Comparison of ENCODE assay signal across 1 cellular context in the genomic region with DNA sequence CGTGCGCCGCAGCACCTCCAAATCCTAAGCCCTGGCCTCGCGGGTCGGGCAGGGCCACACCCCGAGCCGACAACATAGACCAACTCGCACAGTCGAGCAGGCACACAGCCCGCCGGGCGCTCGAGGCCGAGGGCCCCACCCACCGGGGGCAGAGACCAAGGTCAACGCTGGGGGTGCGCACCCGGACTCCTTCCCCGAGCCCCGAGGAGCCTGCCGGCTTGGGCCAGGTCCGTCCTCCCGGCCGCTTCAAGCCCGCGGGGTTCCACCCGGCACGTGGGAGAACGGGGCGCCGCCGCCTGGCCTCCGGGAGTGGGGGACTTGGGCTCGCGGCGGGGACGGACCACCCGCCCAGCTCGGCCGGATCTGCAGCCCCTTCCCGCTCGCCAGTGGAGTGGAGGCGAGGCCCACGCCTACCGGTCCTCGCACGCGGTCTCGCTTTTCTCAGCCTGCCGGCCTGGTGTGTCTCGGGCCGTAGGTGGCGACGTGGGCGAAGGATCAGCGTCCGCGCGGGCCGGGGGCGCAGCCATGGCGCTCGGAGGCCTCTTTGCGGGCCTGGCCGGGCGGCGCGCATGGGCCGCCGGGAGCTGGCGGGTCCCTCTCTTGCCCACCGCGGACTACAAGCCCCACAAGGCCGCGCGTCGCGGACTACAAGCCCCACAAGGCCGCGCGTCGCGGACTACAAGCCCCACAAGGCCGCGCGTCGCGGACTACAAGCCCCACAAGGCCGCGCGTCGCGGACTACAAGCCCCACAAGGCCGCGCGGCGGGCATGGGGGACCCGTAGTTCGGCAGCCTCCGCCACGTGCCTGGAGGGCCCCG.
TF ChIP-seq lines count a peak whose summit lies in the region.

A gene (minus strand): TSS at position 571 of the 818 bp plus-strand sequence. CDS start 44 bp downstream, at position 527.

TF ChIP-seq in HepG2, 621 proteins besides CTCF, POLR2A, EP300 and RAD21 (continued from another document and continues in another):
- TF ChIP-seq ZNF781 (CRISPR knock-in tag; IDR thresholded peaks at IDR 0.05; ENCODE audit: borderline replicate concordance, not compliant biosample characterization) (peak; percentile 88), ZNF274 (CRISPR knock-in tag; IDR thresholded peaks at IDR 0.05) (peak; percentile 87), BCL6 (CRISPR knock-in tag; IDR thresholded peaks at IDR 0.05) (peak; percentile 77), FOSL2 (CRISPR knock-in tag; IDR thresholded peaks at IDR 0.05) (peak; percentile 56), NCOR1 (IDR thresholded peaks at IDR 0.05; ENCODE audit: borderline replicate concordance, low read length) (peak; percentile 92), SOX5 (CRISPR knock-in tag; IDR thresholded peaks at IDR 0.05; ENCODE audit: borderline replicate concordance) (peak; percentile 62), CREM (IDR thresholded peaks at IDR 0.05) (peak; percentile 98), CREM (CRISPR knock-in tag; IDR thresholded peaks at IDR 0.05) (no peak), NFE2 (CRISPR knock-in tag; IDR thresholded peaks at IDR 0.05) (no peak), FOXA3 (CRISPR knock-in tag; IDR thresholded peaks at IDR 0.05) (peak; percentile 65), ZNF431 (CRISPR knock-in tag; IDR thresholded peaks at IDR 0.05; ENCODE audit: borderline replicate concordance, low read depth) (peak; percentile 96), ZNF326 (CRISPR knock-in tag; IDR thresholded peaks at IDR 0.05; ENCODE audit: borderline replicate concordance) (peak; percentile 77), ZNF143 (CRISPR knock-in tag; IDR thresholded peaks at IDR 0.05) (peak; percentile 98), MEF2D (CRISPR knock-in tag; IDR thresholded peaks at IDR 0.05) (peak; percentile 61; the same call in 1 of the 2 replicates), CHD4 (IDR thresholded peaks at IDR 0.05; ENCODE audit: borderline replicate concordance, low read length) (no peak), CAMTA2 (CRISPR knock-in tag; IDR thresholded peaks at IDR 0.05; ENCODE audit: borderline replicate concordance) (peak; percentile 99), TCF7L2 (IDR thresholded peaks at IDR 0.05; ENCODE audit: low read depth, low read length) (no peak), ZNF382 (CRISPR knock-in tag; IDR thresholded peaks at IDR 0.05; ENCODE audit: borderline replicate concordance) (no peak), ZNF672 (CRISPR knock-in tag; IDR thresholded peaks at IDR 0.05) (peak; percentile 44; the same call in 1 of the 2 replicates), MTA1 (CRISPR knock-in tag; IDR thresholded peaks at IDR 0.05; ENCODE audit: borderline replicate concordance) (peak; percentile 97), ZNF160 (CRISPR knock-in tag; IDR thresholded peaks at IDR 0.05) (peak; percentile 98), CC2D1A (CRISPR knock-in tag; IDR thresholded peaks at IDR 0.05) (peak; percentile 14; the same call in 1 of the 2 replicates), ZNF383 (CRISPR knock-in tag; IDR thresholded peaks at IDR 0.05; ENCODE audit: borderline replicate concordance) (peak; percentile 100), SUZ12 (IDR thresholded peaks at IDR 0.05; ENCODE audit: low read depth, low read length) (peak; percentile 98), CENPT (CRISPR knock-in tag; IDR thresholded peaks at IDR 0.05; ENCODE audit: low read depth) (peak; percentile 63; the same call in 1 of the 2 replicates), HCFC1 (IDR thresholded peaks at IDR 0.05; ENCODE audit: low read depth, low read length) (peak; percentile 98), ZNF343 (CRISPR knock-in tag; IDR thresholded peaks at IDR 0.05) (peak; percentile 99), HNRNPH1 (optimal IDR thresholded peaks at IDR 0.05; ENCODE audit: low read depth, low read length) (peak; percentile 66), SIX4 (CRISPR knock-in tag; IDR thresholded peaks at IDR 0.05) (peak; percentile 63), SPEN (CRISPR knock-in tag; IDR thresholded peaks at IDR 0.05; ENCODE audit: low read depth) (peak; percentile 99), ZNF747 (CRISPR knock-in tag; IDR thresholded peaks at IDR 0.05; ENCODE audit: borderline replicate concordance) (peak; percentile 99), RXRA (CRISPR knock-in tag; IDR thresholded peaks at IDR 0.05) (peak; percentile 96), FOSL1 (CRISPR knock-in tag; IDR thresholded peaks at IDR 0.05; ENCODE audit: borderline replicate concordance) (0 out of 2 replicates have a peak, but pooled peaks have one; percentile 61), ZFAT (CRISPR knock-in tag; conservative IDR thresholded peaks at IDR 0.05) (peak; percentile 95), KDM4B (CRISPR knock-in tag; IDR thresholded peaks at IDR 0.05) (peak; percentile 89), ZNF629 (CRISPR knock-in tag; conservative IDR thresholded peaks at IDR 0.05) (peak; percentile 60), SOX6 (IDR thresholded peaks at IDR 0.05) (no peak), SOX6 (CRISPR knock-in tag; IDR thresholded peaks at IDR 0.05) (peak; percentile 79), IRF2 (CRISPR knock-in tag; IDR thresholded peaks at IDR 0.05) (peak; percentile 98), HOXA3 (CRISPR knock-in tag; IDR thresholded peaks at IDR 0.05) (peak; percentile 94)
- TF ChIP-seq, protein P1, sequence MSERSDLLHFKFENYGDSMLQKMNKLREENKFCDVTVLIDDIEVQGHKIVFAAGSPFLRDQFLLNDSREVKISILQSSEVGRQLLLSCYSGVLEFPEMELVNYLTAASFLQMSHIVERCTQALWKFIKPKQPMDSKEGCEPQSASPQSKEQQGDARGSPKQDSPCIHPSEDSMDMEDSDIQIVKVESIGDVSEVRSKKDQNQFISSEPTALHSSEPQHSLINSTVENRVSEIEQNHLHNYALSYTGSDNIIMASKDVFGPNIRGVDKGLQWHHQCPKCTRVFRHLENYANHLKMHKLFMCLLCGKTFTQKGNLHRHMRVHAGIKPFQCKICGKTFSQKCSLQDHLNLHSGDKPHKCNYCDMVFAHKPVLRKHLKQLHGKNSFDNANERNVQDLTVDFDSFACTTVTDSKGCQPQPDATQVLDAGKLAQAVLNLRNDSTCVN (CRISPR knock-in tag; IDR thresholded peaks at IDR 0.05; ENCODE audit: borderline replicate concordance), result peak; percentile 92
- TF ChIP-seq, protein P2, sequence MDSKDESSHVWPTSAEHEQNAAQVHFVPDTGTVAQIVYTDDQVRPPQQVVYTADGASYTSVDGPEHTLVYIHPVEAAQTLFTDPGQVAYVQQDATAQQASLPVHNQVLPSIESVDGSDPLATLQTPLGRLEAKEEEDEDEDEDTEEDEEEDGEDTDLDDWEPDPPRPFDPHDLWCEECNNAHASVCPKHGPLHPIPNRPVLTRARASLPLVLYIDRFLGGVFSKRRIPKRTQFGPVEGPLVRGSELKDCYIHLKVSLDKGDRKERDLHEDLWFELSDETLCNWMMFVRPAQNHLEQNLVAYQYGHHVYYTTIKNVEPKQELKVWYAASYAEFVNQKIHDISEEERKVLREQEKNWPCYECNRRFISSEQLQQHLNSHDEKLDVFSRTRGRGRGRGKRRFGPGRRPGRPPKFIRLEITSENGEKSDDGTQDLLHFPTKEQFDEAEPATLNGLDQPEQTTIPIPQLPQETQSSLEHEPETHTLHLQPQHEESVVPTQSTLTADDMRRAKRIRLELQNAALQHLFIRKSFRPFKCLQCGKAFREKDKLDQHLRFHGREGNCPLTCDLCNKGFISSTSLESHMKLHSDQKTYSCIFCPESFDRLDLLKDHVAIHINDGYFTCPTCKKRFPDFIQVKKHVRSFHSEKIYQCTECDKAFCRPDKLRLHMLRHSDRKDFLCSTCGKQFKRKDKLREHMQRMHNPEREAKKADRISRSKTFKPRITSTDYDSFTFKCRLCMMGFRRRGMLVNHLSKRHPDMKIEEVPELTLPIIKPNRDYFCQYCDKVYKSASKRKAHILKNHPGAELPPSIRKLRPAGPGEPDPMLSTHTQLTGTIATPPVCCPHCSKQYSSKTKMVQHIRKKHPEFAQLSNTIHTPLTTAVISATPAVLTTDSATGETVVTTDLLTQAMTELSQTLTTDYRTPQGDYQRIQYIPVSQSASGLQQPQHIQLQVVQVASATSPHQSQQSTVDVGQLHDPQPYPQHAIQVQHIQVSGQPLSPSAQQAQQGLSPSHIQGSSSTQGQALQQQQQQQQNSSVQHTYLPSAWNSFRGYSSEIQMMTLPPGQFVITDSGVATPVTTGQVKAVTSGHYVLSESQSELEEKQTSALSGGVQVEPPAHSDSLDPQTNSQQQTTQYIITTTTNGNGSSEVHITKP (CRISPR knock-in tag; IDR thresholded peaks at IDR 0.05; ENCODE audit: low read depth), result peak; percentile 90
- TF ChIP-seq, protein P3, sequence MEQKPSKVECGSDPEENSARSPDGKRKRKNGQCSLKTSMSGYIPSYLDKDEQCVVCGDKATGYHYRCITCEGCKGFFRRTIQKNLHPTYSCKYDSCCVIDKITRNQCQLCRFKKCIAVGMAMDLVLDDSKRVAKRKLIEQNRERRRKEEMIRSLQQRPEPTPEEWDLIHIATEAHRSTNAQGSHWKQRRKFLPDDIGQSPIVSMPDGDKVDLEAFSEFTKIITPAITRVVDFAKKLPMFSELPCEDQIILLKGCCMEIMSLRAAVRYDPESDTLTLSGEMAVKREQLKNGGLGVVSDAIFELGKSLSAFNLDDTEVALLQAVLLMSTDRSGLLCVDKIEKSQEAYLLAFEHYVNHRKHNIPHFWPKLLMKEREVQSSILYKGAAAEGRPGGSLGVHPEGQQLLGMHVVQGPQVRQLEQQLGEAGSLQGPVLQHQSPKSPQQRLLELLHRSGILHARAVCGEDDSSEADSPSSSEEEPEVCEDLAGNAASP (CRISPR knock-in tag; IDR thresholded peaks at IDR 0.05; ENCODE audit: borderline replicate concordance), result peak; percentile 92
- TF ChIP-seq, protein P4, sequence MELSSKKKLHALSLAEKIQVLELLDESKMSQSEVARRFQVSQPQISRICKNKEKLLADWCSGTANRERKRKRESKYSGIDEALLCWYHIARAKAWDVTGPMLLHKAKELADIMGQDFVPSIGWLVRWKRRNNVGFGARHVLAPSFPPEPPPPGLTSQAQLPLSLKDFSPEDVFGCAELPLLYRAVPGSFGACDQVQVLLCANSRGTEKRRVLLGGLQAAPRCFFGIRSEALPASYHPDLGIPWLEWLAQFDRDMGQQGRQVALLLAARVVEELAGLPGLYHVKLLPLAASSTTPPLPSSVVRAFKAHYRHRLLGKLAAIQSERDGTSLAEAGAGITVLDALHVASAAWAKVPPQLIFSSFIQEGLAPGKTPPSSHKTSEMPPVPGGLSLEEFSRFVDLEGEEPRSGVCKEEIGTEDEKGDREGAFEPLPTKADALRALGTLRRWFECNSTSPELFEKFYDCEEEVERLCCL (CRISPR knock-in tag; IDR thresholded peaks at IDR 0.05; ENCODE audit: borderline replicate concordance), result peak; percentile 50; the same call in 1 of the 2 replicates
- TF ChIP-seq, protein P5, sequence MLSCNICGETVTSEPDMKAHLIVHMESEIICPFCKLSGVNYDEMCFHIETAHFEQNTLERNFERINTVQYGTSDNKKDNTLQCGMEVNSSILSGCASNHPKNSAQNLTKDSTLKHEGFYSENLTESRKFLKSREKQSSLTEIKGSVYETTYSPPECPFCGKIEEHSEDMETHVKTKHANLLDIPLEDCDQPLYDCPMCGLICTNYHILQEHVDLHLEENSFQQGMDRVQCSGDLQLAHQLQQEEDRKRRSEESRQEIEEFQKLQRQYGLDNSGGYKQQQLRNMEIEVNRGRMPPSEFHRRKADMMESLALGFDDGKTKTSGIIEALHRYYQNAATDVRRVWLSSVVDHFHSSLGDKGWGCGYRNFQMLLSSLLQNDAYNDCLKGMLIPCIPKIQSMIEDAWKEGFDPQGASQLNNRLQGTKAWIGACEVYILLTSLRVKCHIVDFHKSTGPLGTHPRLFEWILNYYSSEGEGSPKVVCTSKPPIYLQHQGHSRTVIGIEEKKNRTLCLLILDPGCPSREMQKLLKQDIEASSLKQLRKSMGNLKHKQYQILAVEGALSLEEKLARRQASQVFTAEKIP (CRISPR knock-in tag; IDR thresholded peaks at IDR 0.05; ENCODE audit: borderline replicate concordance), result no peak
- TF ChIP-seq, protein P6, sequence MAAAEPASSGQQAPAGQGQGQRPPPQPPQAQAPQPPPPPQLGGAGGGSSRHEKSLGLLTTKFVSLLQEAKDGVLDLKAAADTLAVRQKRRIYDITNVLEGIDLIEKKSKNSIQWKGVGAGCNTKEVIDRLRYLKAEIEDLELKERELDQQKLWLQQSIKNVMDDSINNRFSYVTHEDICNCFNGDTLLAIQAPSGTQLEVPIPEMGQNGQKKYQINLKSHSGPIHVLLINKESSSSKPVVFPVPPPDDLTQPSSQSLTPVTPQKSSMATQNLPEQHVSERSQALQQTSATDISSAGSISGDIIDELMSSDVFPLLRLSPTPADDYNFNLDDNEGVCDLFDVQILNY (CRISPR knock-in tag; conservative IDR thresholded peaks at IDR 0.05), result peak; percentile 87; the same call in 1 of the 2 replicates
- TF ChIP-seq, protein P7, sequence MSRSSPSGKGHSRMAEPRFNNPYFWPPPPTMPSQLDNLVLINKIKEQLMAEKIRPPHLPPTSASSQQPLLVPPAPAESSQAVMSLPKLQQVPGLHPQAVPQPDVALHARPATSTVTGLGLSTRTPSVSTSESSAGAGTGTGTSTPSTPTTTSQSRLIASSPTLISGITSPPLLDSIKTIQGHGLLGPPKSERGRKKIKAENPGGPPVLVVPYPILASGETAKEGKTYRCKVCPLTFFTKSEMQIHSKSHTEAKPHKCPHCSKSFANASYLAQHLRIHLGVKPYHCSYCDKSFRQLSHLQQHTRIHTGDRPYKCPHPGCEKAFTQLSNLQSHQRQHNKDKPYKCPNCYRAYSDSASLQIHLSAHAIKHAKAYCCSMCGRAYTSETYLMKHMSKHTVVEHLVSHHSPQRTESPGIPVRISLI (CRISPR knock-in tag; IDR thresholded peaks at IDR 0.05; ENCODE audit: borderline replicate concordance), result 0 out of 2 replicates have a peak, but pooled peaks have one; percentile 60
- TF ChIP-seq, protein P8, sequence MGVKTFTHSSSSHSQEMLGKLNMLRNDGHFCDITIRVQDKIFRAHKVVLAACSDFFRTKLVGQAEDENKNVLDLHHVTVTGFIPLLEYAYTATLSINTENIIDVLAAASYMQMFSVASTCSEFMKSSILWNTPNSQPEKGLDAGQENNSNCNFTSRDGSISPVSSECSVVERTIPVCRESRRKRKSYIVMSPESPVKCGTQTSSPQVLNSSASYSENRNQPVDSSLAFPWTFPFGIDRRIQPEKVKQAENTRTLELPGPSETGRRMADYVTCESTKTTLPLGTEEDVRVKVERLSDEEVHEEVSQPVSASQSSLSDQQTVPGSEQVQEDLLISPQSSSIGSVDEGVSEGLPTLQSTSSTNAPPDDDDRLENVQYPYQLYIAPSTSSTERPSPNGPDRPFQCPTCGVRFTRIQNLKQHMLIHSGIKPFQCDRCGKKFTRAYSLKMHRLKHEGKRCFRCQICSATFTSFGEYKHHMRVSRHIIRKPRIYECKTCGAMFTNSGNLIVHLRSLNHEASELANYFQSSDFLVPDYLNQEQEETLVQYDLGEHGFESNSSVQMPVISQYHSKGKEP (CRISPR knock-in tag; IDR thresholded peaks at IDR 0.05), result peak; percentile 51
- TF ChIP-seq, protein P9, sequence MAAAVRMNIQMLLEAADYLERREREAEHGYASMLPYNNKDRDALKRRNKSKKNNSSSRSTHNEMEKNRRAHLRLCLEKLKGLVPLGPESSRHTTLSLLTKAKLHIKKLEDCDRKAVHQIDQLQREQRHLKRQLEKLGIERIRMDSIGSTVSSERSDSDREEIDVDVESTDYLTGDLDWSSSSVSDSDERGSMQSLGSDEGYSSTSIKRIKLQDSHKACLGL (CRISPR knock-in tag; IDR thresholded peaks at IDR 0.05), result peak; percentile 97
- TF ChIP-seq, protein P10, sequence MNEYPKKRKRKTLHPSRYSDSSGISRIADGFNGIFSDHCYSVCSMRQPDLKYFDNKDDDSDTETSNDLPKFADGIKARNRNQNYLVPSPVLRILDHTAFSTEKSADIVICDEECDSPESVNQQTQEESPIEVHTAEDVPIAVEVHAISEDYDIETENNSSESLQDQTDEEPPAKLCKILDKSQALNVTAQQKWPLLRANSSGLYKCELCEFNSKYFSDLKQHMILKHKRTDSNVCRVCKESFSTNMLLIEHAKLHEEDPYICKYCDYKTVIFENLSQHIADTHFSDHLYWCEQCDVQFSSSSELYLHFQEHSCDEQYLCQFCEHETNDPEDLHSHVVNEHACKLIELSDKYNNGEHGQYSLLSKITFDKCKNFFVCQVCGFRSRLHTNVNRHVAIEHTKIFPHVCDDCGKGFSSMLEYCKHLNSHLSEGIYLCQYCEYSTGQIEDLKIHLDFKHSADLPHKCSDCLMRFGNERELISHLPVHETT (CRISPR knock-in tag; conservative IDR thresholded peaks at IDR 0.05), result peak; percentile 84
